In genomic region chr2:236843604-236844003, GRCh38 we compare ENCODE assay signal across 12 cellular contexts.
DNase-seq lines count a peak whose midpoint lies in the region; ATAC-seq and TF ChIP-seq lines count a peak whose summit lies in the region.
"Had no signal": no experiment of that assay in that cellular context is flagged by ENCODE, and none has a peak within 500 bp of the region (broad histone marks: within the 10 kb centered on the region; RNA-seq: fewer than 3 reads in every experiment).

No MANE protein-coding gene starts in this region.

- H3K9me3 Mint-ChIP-seq in CD14-positive monocyte (peaks cover 2 to 28% (median 10%) of the 10 kb centered on the region in 7 donors), brain (peaks cover 12 to 19% (median 17%) of the 10 kb centered on the region in 5 experiments), nephron (peaks cover 12% of the 10 kb centered on the region)
- no peaks in the 10 kb centered on the region for H3K9me3 Mint-ChIP-seq in CD4-positive, alpha-beta memory T cell

- H3K4me3 ChIP-seq in CD4-positive, alpha-beta memory T cell (ENCODE audit: low read length in 2 of 2): no peak overlapping the region
- H3K4me3 ChIP-seq: A549 had no signal

- TF ChIP-seq CTCF in CD14-positive monocyte (IDR thresholded peaks at IDR 0.05) (no peak), brain (conservative IDR thresholded peaks at IDR 0.05) (no peak), nephron (IDR thresholded peaks at IDR 0.05; ENCODE audit: unreplicated experiment in 3 of 3) (no peak)

- intact Hi-C loops in CD14-positive monocyte (cut with micrococcal nuclease): no loop called here
- intact Hi-C loops in CD4-positive, alpha-beta memory T cell (cut with micrococcal nuclease): no loop called here

- H3K27ac ChIP-seq in CD4-positive, alpha-beta memory T cell (ENCODE audit: low read depth, low read length): no peak overlapping the region
- H3K27ac ChIP-seq: A549, HL-60 had no signal

- H3K27me3 Mint-ChIP-seq in CD14-positive monocyte (ENCODE audit: low read depth in 3 of 3): peaks cover 17 to 24% (median 21%) of the 10 kb centered on the region in 3 donors
- H3K27me3 Mint-ChIP-seq in brain: peaks cover 8% of the 10 kb centered on the region
- peaks cover 30% of the 10 kb centered on the region for H3K27me3 Mint-ChIP-seq in nephron (ENCODE audit: low read depth)
- H3K27me3 Mint-ChIP-seq in CD4-positive, alpha-beta memory T cell: peaks cover 0 to 4% of the 10 kb centered on the region in 2 donors

- H3K36me3 ChIP-seq in CD4-positive, alpha-beta memory T cell (ENCODE audit: insufficient read depth, low read length): no peaks in the 10 kb centered on the region

- DNase-seq in CD14-positive monocyte (ENCODE audit: low spot score) (peak; percentile 10), DMS 273 (lab: John Stamatoyannopoulos, UW; ENCODE audit: unreplicated experiment) (peak; percentile 60)
- no peak for DNase-seq in CD4-positive, alpha-beta memory T cell
- DNase-seq: DND-41, GDM1, HCEC 1CT had no signal

- H3K4me1 Mint-ChIP-seq in CD14-positive monocyte (no peaks in the 10 kb centered on the region), brain (peaks cover 40% of the 10 kb centered on the region), nephron (peaks cover 26% of the 10 kb centered on the region)
- H3K4me1 Mint-ChIP-seq in CD4-positive, alpha-beta memory T cell: no peaks in the 10 kb centered on the region

- peak overlapping the region in 1 of 7 donors; percentile 26 for H3K27ac Mint-ChIP-seq in CD14-positive monocyte
- H3K27ac Mint-ChIP-seq in brain: peak overlapping the region in 3 of 5 experiments; percentile 7 to 68 (median 12)
- peak overlapping the region in 2 of 3 experiments; percentile 55 to 61 for H3K27ac Mint-ChIP-seq in nephron
- H3K27ac Mint-ChIP-seq in CD4-positive, alpha-beta memory T cell: no peak overlapping the region

- POLR2A ChIA-PET in CD4-positive, alpha-beta memory T cell (lab: Charles Lee; ENCODE audit: partially characterized antibody): no interaction called here

- no peaks in the 10 kb centered on the region for H3K9me3 ChIP-seq in CD4-positive, alpha-beta memory T cell (ENCODE audit: control insufficient read depth in 1 of 2, low read length in 2 of 2)

- peak overlapping the region in 1 of 2 donors; percentile 27 for H3K4me3 Mint-ChIP-seq in CD14-positive monocyte
- H3K4me3 Mint-ChIP-seq in brain: no peak overlapping the region
- peak overlapping the region in 1 of 3 experiments; percentile 22 for H3K4me3 Mint-ChIP-seq in nephron
- no peak overlapping the region for H3K4me3 Mint-ChIP-seq in CD4-positive, alpha-beta memory T cell

- H3K4me1 ChIP-seq in CD4-positive, alpha-beta memory T cell (ENCODE audit: insufficient read depth, low read length): no peaks in the 10 kb centered on the region
- H3K4me1 ChIP-seq: A549 had no signal

- ATAC-seq in GM19463 (IDR thresholded peaks at IDR 0.05; ENCODE audit: unreplicated experiment) (no peak), GM18909 (IDR thresholded peaks at IDR 0.05; ENCODE audit: poor library complexity, unreplicated experiment) (no peak)
- ATAC-seq: A549 had no signal

- CTCF ChIA-PET in CD4-positive, alpha-beta memory T cell (lab: Charles Lee; ENCODE audit: partially characterized antibody): no interaction called here

- H3K36me3 Mint-ChIP-seq in CD14-positive monocyte: no peaks in the 10 kb centered on the region
- H3K36me3 Mint-ChIP-seq in brain: no peaks in the 10 kb centered on the region
- H3K36me3 Mint-ChIP-seq in nephron (ENCODE audit: low read depth): no peaks in the 10 kb centered on the region
- no peaks in the 10 kb centered on the region for H3K36me3 Mint-ChIP-seq in CD4-positive, alpha-beta memory T cell

- H3K27me3 ChIP-seq in CD4-positive, alpha-beta memory T cell (ENCODE audit: insufficient read depth, low read length): no peaks in the 10 kb centered on the region

Comparison
In these comparisons a context has a peak if more than half of its experiments do, and no peak if none do; other contexts are left out.
1. DNase-seq: peak in CD14-positive monocyte (single experiment) and DMS 273 (single experiment); none in CD4-positive, alpha-beta memory T cell (0 of 5).
2. H3K27ac Mint-ChIP-seq: peak in brain (3 of 5) and nephron (2 of 3); none in CD4-positive, alpha-beta memory T cell (0 of 7).